ENCODE assay signal across 28 cellular contexts in the genomic region with DNA sequence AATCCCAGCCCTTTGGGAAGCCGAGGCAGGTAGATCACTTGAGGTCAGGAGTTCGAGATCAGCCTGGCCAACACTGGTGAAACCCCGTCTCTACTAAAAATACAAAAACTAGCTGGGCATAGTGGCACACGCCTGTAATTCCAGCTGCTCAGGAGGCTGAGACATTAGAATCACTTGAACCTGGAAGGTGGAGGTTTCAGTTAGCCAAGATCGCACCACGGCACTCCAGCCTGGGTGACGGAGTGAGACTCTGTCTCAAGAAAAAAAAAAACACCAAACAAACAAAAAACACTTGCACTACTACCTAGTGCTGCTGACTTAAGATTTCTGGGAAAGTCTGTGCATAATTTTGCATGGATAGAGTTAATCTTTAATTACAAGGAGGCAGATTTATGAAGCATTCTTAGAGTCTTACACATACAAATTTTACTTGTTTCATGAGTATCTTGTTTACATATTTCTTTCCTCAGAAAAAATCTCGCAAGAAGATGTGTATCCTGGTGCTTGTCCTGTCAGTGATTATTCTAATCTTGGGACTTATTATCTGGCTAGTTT.
"Had no signal": no experiment of that assay in that cellular context is flagged by ENCODE, and none has a peak within 500 bp of the region (broad histone marks: within the 10 kb centered on the region; RNA-seq: fewer than 3 reads in every experiment).

No MANE protein-coding gene starts in this region.

- H3K27ac ChIP-seq: esophagus squamous epithelium, gastroesophageal sphincter, lower lobe of right lung, neural progenitor cell, parathyroid adenoma, psoas muscle, right atrium auricular region, testis, uterus had no signal

- H3K4me3 ChIP-seq: esophagus squamous epithelium, gastroesophageal sphincter, lower lobe of right lung, neural progenitor cell, psoas muscle, right atrium auricular region, testis, uterus had no signal

- H3K9me3 ChIP-seq: esophagus squamous epithelium, gastroesophageal sphincter, lower lobe of right lung, psoas muscle, right atrium auricular region, testis, uterus had no signal

- H3K4me2 ChIP-seq: neural progenitor cell had no signal

- H3K4me1 ChIP-seq: gastroesophageal sphincter, lower lobe of right lung, neural progenitor cell, parathyroid adenoma, psoas muscle, testis, uterus had no signal

- H3K36me3 ChIP-seq: neural progenitor cell, uterus had no signal

- H2AFZ ChIP-seq: neural progenitor cell, parathyroid adenoma had no signal

- H3K9ac ChIP-seq: parathyroid adenoma had no signal

- ATAC-seq: activated CD4-positive, CD25-positive, alpha-beta regulatory T cell treated with anti-CD3 and anti-CD28 coated beads, Interleukin-2, amount 50 U/mL, for 24 hours; gastroesophageal sphincter; left lobe of liver; lower lobe of right lung; natural killer cell; psoas muscle; stimulated activated naive CD8-positive, alpha-beta T cell treated with anti-CD3 and anti-CD28 coated beads, Interleukin-15, Interleukin-2, amounts not matched to agents 100 U/mL and 50 U/mL, for 24 hours had no signal

- H3K27me3 ChIP-seq: esophagus squamous epithelium, gastroesophageal sphincter, neural progenitor cell, right atrium auricular region, testis, uterus had no signal

- DNase-seq: activated CD4-positive, alpha-beta memory T cell treated with anti-CD3 and anti-CD28 coated beads for 36 hours; activated CD4-positive, alpha-beta T cell treated with anti-CD3 and anti-CD28 coated beads, Interleukin-2, amount 10 ng/mL, durations not matched to agents 24 days and 14 days; activated CD8-positive, alpha-beta memory T cell treated with anti-CD3 and anti-CD28 coated beads, Interleukin-2, amount 50 U/mL, for 48 hours; activated gamma-delta T cell treated with Interleukin-2 at 50 U/mL for 16 hours; activated naive CD4-positive, alpha-beta T cell treated with anti-CD3 and anti-CD28 coated beads, Interleukin-2, amount 50 U/mL, for 16 hours; activated T-cell treated with anti-CD3 and anti-CD28 coated beads, Interleukin-2, amount 50 U/mL, for 24 hours; amygdala; caudate nucleus; endodermal cell; esophagus squamous epithelium; head of caudate nucleus; hippocampal formation; lower lobe of right lung; mesendoderm; natural killer cell; occipital lobe; psoas muscle; stimulated activated CD4-positive, alpha-beta T cell treated with anti-CD3 and anti-CD28 coated beads, Interleukin-2, amount 100 ng/mL, for 48 hours; stimulated activated naive CD8-positive, alpha-beta T cell treated with anti-CD3 and anti-CD28 coated beads, Interleukin-15, Interleukin-2, amounts not matched to agents 100 U/mL and 50 U/mL, for 24 hours; testis; trophoblast cell; uterus had no signal
